ENCODE assay signal across 14 cellular contexts in the genomic region with DNA sequence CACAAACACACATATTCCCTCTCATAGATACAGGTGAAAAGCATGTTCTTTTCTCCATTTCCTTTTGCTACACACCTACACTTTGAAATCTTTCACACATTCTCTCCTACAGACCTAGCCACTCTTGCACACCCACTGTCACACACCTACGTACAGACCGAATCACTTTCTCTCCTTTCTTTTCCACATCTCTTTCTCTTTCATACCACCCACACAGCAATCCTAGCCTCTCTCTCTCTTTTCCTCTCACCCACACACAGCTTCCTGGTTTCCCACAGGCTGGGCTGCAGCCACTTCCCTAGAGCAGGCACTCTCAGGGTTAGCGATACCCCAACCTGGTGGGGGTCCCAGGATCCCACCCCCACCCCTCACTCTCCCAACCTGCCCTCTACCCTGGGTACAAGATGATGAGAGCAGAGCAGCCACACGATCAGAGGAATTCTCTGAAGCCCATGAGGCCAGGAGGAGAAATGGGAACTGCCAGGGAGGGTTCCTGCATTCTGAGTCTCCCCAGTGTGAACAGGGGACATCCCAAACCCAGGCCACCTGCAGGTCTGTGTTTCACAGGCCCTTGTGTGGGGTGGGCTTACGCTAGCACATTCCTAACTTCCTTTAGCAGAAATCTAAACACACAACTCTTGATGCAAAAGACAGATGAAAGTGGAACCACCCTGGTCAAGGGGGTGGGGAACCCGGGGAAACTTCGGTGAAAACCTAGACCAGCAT. TPM values are rescaled to one million over a fixed set of nuclear protein-coding genes. Genes with fewer than 3 reads are reported as not detected.
DNase-seq lines count a peak whose midpoint lies in the region; ATAC-seq and TF ChIP-seq lines count a peak whose summit lies in the region.
"Had no signal": no experiment of that assay in that cellular context is flagged by ENCODE, and none has a peak within 500 bp of the region (broad histone marks: within the 10 kb centered on the region; RNA-seq: fewer than 3 reads in every experiment).

No MANE protein-coding gene starts in this region.

- no peaks in the 10 kb centered on the region for H3K4me1 ChIP-seq in Loucy (ENCODE audit: insufficient read depth, low read length, poor library complexity, severe bottlenecking)
- peaks cover 59 to 77% (median 71%) of the 10 kb centered on the region in 4 donors for H3K4me1 ChIP-seq in esophagus muscularis mucosa
- H3K4me1 ChIP-seq in subcutaneous abdominal adipose tissue (ENCODE audit: control insufficient read depth in 5 of 5, insufficient read depth in 5 of 5, low read length in 5 of 5) = peaks cover 8 to 89% (median 68%) of the 10 kb centered on the region in 5 donors

- peak overlapping the region; percentile 50; the same call in 1 of the 2 replicates for H2AFZ ChIP-seq in Loucy (ENCODE audit: low read length)

- H3K9ac ChIP-seq in Loucy (ENCODE audit: low read depth, low read length, poor library complexity, severe bottlenecking) (no peak overlapping the region), subcutaneous abdominal adipose tissue (ENCODE audit: low read length in 5 of 5) (peak overlapping the region in 1 of 5 donors; percentile 11)

- no peaks in the 10 kb centered on the region for H3K9me2 ChIP-seq in Loucy (replicated peaks; ENCODE audit: low read depth, low read length)

- no peak for ATAC-seq in GM21367 (IDR thresholded peaks at IDR 0.05; ENCODE audit: unreplicated experiment)
- ATAC-seq: A549 had no signal

- no peaks in the 10 kb centered on the region for H3K36me3 ChIP-seq in Loucy (ENCODE audit: insufficient read depth, low read length)
- no peaks in the 10 kb centered on the region for H3K36me3 ChIP-seq in esophagus muscularis mucosa
- H3K36me3 ChIP-seq in subcutaneous abdominal adipose tissue (ENCODE audit: control insufficient read depth in 5 of 5, insufficient read depth in 5 of 5, low read length in 5 of 5) = no peaks in the 10 kb centered on the region

- peak; percentile 58 for DNase-seq in activated CD8-positive, alpha-beta memory T cell treated with anti-CD3 and anti-CD28 coated beads for 24 hours
- DNase-seq in activated CD8-positive, alpha-beta memory T cell treated with anti-CD3 and anti-CD28 coated beads, Interleukin-2, amount 50 U/mL, for 4 hours = no peak
- DNase-seq in esophagus muscularis mucosa (ENCODE audit: extremely low spot score) (no peak), COLO829 (ENCODE audit: low spot score) (no peak), dedifferentiated amniotic fluid mesenchymal stem cell (ENCODE audit: extremely low spot score) (no peak)
- DNase-seq: activated CD4-positive, CD25-positive, alpha-beta regulatory T cell treated with anti-CD3 and anti-CD28 coated beads, Interleukin-2, amount 50 U/mL, for 72 hours; foreskin fibroblast; mesenchymal stem cell; NCI-H146 had no signal

- no peak for TF ChIP-seq POLR2A in esophagus muscularis mucosa (IDR thresholded peaks at IDR 0.05; ENCODE audit: low read depth)

- TF ChIP-seq EP300 in esophagus muscularis mucosa (IDR thresholded peaks at IDR 0.05) = no peak

- H3K9me3 ChIP-seq in Loucy (ENCODE audit: insufficient read depth, low read depth, low read length) = no peaks in the 10 kb centered on the region
- H3K9me3 ChIP-seq in esophagus muscularis mucosa = no peaks in the 10 kb centered on the region
- H3K9me3 ChIP-seq in subcutaneous abdominal adipose tissue (ENCODE audit: control insufficient read depth in 5 of 5, low read length in 5 of 5) = no peaks in the 10 kb centered on the region
- H3K9me3 ChIP-seq: A549 had no signal

- 68% methylated on average over 7 of the region's 7 CpGs for WGBS in esophagus muscularis mucosa

- no peaks in the 10 kb centered on the region for H4K20me1 ChIP-seq in Loucy (ENCODE audit: insufficient read depth, low read length, poor library complexity, severe bottlenecking)

- no peaks in the 10 kb centered on the region for H3K79me2 ChIP-seq in Loucy (ENCODE audit: insufficient read depth, low read length)

- H3F3A ChIP-seq in Loucy (ENCODE audit: low read depth) = no peaks in the 10 kb centered on the region

- H3K4me3 ChIP-seq in Loucy (ENCODE audit: low read length, poor library complexity, severe bottlenecking) = no peak overlapping the region
- H3K4me3 ChIP-seq in esophagus muscularis mucosa = peak overlapping the region in 1 of 4 donors; percentile 93
- H3K4me3 ChIP-seq in subcutaneous abdominal adipose tissue (ENCODE audit: low read depth in 1 of 5, low read length in 5 of 5) = peak overlapping the region in 4 of 5 donors; percentile 41 to 67 (median 49)

- H3K27me3 ChIP-seq in Loucy (ENCODE audit: insufficient read depth, low read length, poor library complexity, severe bottlenecking) = no peaks in the 10 kb centered on the region
- H3K27me3 ChIP-seq in esophagus muscularis mucosa = no peaks in the 10 kb centered on the region
- no peaks in the 10 kb centered on the region for H3K27me3 ChIP-seq in subcutaneous abdominal adipose tissue (ENCODE audit: control insufficient read depth in 5 of 5, insufficient read depth in 4 of 5, low read length in 5 of 5)

- no peak for TF ChIP-seq CTCF in Loucy (conservative IDR thresholded peaks at IDR 0.05; ENCODE audit: low read length)
- TF ChIP-seq CTCF in esophagus muscularis mucosa (IDR thresholded peaks at IDR 0.05) = no peak

- H3K4me2 ChIP-seq in Loucy (ENCODE audit: low read depth, low read length, poor library complexity, severe bottlenecking) = no peak overlapping the region

- intact Hi-C loops in esophagus muscularis mucosa (cut with DNase I) = no loop called here

- peak overlapping the region; percentile 84 to 94 (median 86) for H3K27ac ChIP-seq in esophagus muscularis mucosa (replicated peaks in 1 of 4)
- H3K27ac ChIP-seq in subcutaneous abdominal adipose tissue (ENCODE audit: low read depth, low read length) = peak overlapping the region; percentile 72

RNA-seq across cellular contexts. Expression of gene SYNPO, which starts 17.1 kb away (rescaled TPM):
- 10 to 100 TPM; 20.4 to 54.0 (median 39.3) TPM for total RNA-seq in esophagus muscularis mucosa

RNA-seq across cellular contexts. Expression of gene MYOZ3, which starts 37.7 kb away (rescaled TPM):
- total RNA-seq in esophagus muscularis mucosa = 1 to 10 TPM in 1 of 4 donors, under 1 TPM in 2, not detected in 1; 0.17 to 1.2 (median 0.46) TPM
- total RNA-seq: RPMI7951 had no signal
